In genomic region chr12:101596172-101596571, GRCh38 we compare ENCODE assay signal across 17 cellular contexts. TPM values are rescaled to one million over a fixed set of nuclear protein-coding genes. Genes with fewer than 3 reads are reported as not detected.
A peak's percentile ranks its signal among the peaks of the same experiment; 100 is the strongest.
DNase-seq lines count a peak whose midpoint lies in the region; ATAC-seq and TF ChIP-seq lines count a peak whose summit lies in the region.
"Had no signal": no experiment of that assay in that cellular context is flagged by ENCODE, and none has a peak within 500 bp of the region (broad histone marks: within the 10 kb centered on the region; RNA-seq: fewer than 3 reads in every experiment).

No MANE protein-coding gene starts in this region.

- intact Hi-C loops in psoas muscle (cut with DNase I), result no loop called here

- DNase-seq in HAP-1 (ENCODE audit: low spot score in 2 of 2), result peak; percentile 22 to 80
- peak; percentile 29 for DNase-seq in NCI-H69 (lab: John Stamatoyannopoulos, UW)
- DNase-seq in psoas muscle, result no peak
- no peak for DNase-seq in NCI-H524 (lab: John Stamatoyannopoulos, UW)
- DNase-seq in GM10266 (ENCODE audit: extremely low spot score), result no peak
- DNase-seq: AML-193; Caco-2; CD4-positive, alpha-beta T cell had no signal

- ATAC-seq in psoas muscle, result peak; percentile 73 to 78 (median 75)
- no peak for ATAC-seq in HG02981 (IDR thresholded peaks at IDR 0.05; ENCODE audit: unreplicated experiment)
- ATAC-seq: A549, GM23338, HCT116, HepG2 had no signal

- no peaks in the 10 kb centered on the region for H3K9me3 ChIP-seq in HAP-1
- H3K9me3 ChIP-seq in psoas muscle, result no peaks in the 10 kb centered on the region
- H3K9me3 ChIP-seq: A549, Caco-2 had no signal

- peak overlapping the region; percentile 4; the same call in 1 of the 2 replicates for H3K27ac ChIP-seq in 22Rv1
- peak overlapping the region; percentile 88 for H3K27ac ChIP-seq in psoas muscle
- H3K27ac ChIP-seq: A549, C4-2B had no signal

- H3K4me3 ChIP-seq in HAP-1, result no peak overlapping the region
- peak overlapping the region; percentile 65 for H3K4me3 ChIP-seq in psoas muscle
- H3K4me3 ChIP-seq: A549, GM23338 had no signal

- no peaks in the 10 kb centered on the region for H3K27me3 ChIP-seq in HAP-1 (ENCODE audit: low read depth)
- H3K27me3 ChIP-seq in psoas muscle (ENCODE audit: insufficient read depth in 3 of 3, low read length in 2 of 3), result no peaks in the 10 kb centered on the region

- WGBS in psoas muscle, 3 donors, result 18 to 26% (median 22%) methylated on average over 2 of the region's 2 CpGs

- TF ChIP-seq CTCF in 22Rv1 (IDR thresholded peaks at IDR 0.05), result no peak
- TF ChIP-seq CTCF in psoas muscle (IDR thresholded peaks at IDR 0.05), result no peak
- TF ChIP-seq CTCF in GM10266 (IDR thresholded peaks at IDR 0.05; ENCODE audit: control insufficient read depth, insufficient read depth, low read depth, missing control alignments), result no peak

- H3K36me3 ChIP-seq in HAP-1 (replicated peaks) (no peaks in the 10 kb centered on the region), psoas muscle (ENCODE audit: insufficient read depth in 1 of 2, low read depth in 1 of 2) (peaks cover 0 to 3% of the 10 kb centered on the region in 2 donors)

- H3K4me1 ChIP-seq in HAP-1 (peaks cover 12% of the 10 kb centered on the region), psoas muscle (peaks cover 24% of the 10 kb centered on the region)

- in situ Hi-C loops in HAP-1 (cut with MboI; ENCODE audit: low sequenced_read_pairs), result no loop called here

RNA-seq across cellular contexts. Expression of gene MYBPC1, which starts 1.4 kb away (rescaled TPM):
- 1,000 to 10,000 TPM; 4,088 to 7,509 (median 4,961) TPM for total RNA-seq in psoas muscle
- 1,000 to 10,000 TPM; 1,084 to 2,883 (median 2,460) TPM for polyA plus RNA-seq in psoas muscle
- total RNA-seq: Caco-2; CD4-positive, alpha-beta T cell; GM23338 had no signal
- polyA plus RNA-seq: A549, BJ, IgD-negative memory B cell had no signal

Comparison
In these comparisons a context has a peak if more than half of its experiments do, and no peak if none do; other contexts are left out.
1. DNase-seq: peak in HAP-1 (2 of 2) and NCI-H69 (single experiment); none in psoas muscle (0 of 2), NCI-H524 (0 of 2) and GM10266 (single experiment).